11 cellular contexts compared by ENCODE assay signal in genomic region chrX:154047266-154047665, GRCh38. TPM values are rescaled to one million over a fixed set of nuclear protein-coding genes. Genes with fewer than 3 reads are reported as not detected.
A peak's percentile ranks its signal among the peaks of the same experiment; 100 is the strongest.
DNase-seq lines count a peak whose midpoint lies in the region; ATAC-seq and TF ChIP-seq lines count a peak whose summit lies in the region.
"Had no signal": no experiment of that assay in that cellular context is flagged by ENCODE, and none has a peak within 500 bp of the region (broad histone marks: within the 10 kb centered on the region; RNA-seq: fewer than 3 reads in every experiment).

No MANE protein-coding gene starts in this region.

- H3K27ac ChIP-seq in breast epithelium (peak overlapping the region; percentile 4 to 36), mammary epithelial cell (ENCODE audit: insufficient read depth, low read depth, low read length) (no peak overlapping the region), muscle layer of colon (ENCODE audit: low read depth, low read length) (peak overlapping the region; percentile 27), transverse colon (peak overlapping the region; percentile 50 to 79 (median 64)), right lobe of liver (no peak overlapping the region)

- 42% methylated on average over 3 of the region's 3 CpGs for WGBS in mammary epithelial cell (ENCODE audit: low coverage, missing lambda C conversion rate)
- 43 to 48% methylated on average over 1 to 3 of the region's 3 CpGs for WGBS in transverse colon (ENCODE audit: low coverage in 1 of 2), 2 donors
- WGBS in right lobe of liver (ENCODE audit: insufficient coverage, low coverage, low lambda C conversion rate, missing lambda C conversion rate), result 52% methylated on average over 3 of the region's 3 CpGs

- H3K27ac Mint-ChIP-seq in brain, result peak overlapping the region; percentile 34 to 96 (median 94)

- peak overlapping the region in 4 of 5 experiments; percentile 2 to 71 (median 12) for H3K4me3 Mint-ChIP-seq in brain

- H3K36me3 Mint-ChIP-seq in brain, result peaks cover 24% of the 10 kb centered on the region

- H3K4me1 ChIP-seq in breast epithelium, result peaks cover 3 to 14% of the 10 kb centered on the region in 2 donors
- H3K4me1 ChIP-seq in mammary epithelial cell (ENCODE audit: insufficient read depth, low read length), result peaks cover 2% of the 10 kb centered on the region
- H3K4me1 ChIP-seq in muscle layer of colon (ENCODE audit: insufficient read depth, low read length), result peaks cover 87% of the 10 kb centered on the region
- peaks cover 3 to 51% (median 9%) of the 10 kb centered on the region in 4 donors for H3K4me1 ChIP-seq in transverse colon
- peaks cover 0 to 21% (median 6%) of the 10 kb centered on the region in 4 donors for H3K4me1 ChIP-seq in right lobe of liver

- H4K20me1 ChIP-seq in mammary epithelial cell (ENCODE audit: insufficient read depth, low read length), result no peaks in the 10 kb centered on the region

- CTCF ChIA-PET in mammary epithelial cell (lab: Charles Lee; ENCODE audit: low non-redundant PET), result no interaction called here

- dilution Hi-C loops in mammary epithelial cell (cut with HindIII; ENCODE audit: low sequenced_read_pairs), result no loop called here

- TF ChIP-seq CTCF in breast epithelium (IDR thresholded peaks at IDR 0.05), result no peak
- TF ChIP-seq CTCF in mammary epithelial cell (conservative IDR thresholded peaks at IDR 0.05 in 1 of 2, IDR thresholded peaks at IDR 0.05 in 1 of 2; ENCODE audit: extremely low read depth in 1 of 2, insufficient read depth in 1 of 2, low read depth in 1 of 2, low read length in 2 of 2), result no peak
- TF ChIP-seq CTCF in brain (conservative IDR thresholded peaks at IDR 0.05), result no peak
- TF ChIP-seq CTCF in transverse colon (IDR thresholded peaks at IDR 0.05), result no peak
- TF ChIP-seq CTCF in right lobe of liver (IDR thresholded peaks at IDR 0.05), result no peak

- H3K4me3 ChIP-seq in breast epithelium, result no peak overlapping the region
- no peak overlapping the region for H3K4me3 ChIP-seq in mammary epithelial cell (replicated peaks in 1 of 3; ENCODE audit: insufficient read depth in 1 of 3, low read depth in 2 of 3, low read length in 3 of 3)
- no peak overlapping the region for H3K4me3 ChIP-seq in muscle layer of colon (ENCODE audit: low read depth in 1 of 2, low read length in 2 of 2)
- H3K4me3 ChIP-seq in transverse colon, result no peak overlapping the region
- H3K4me3 ChIP-seq in right lobe of liver, result no peak overlapping the region
- H3K4me3 ChIP-seq: upper lobe of left lung had no signal

- H3K36me3 ChIP-seq in breast epithelium, result no peaks in the 10 kb centered on the region
- H3K36me3 ChIP-seq in mammary epithelial cell (ENCODE audit: insufficient read depth, low read length), result no peaks in the 10 kb centered on the region
- H3K36me3 ChIP-seq in muscle layer of colon (ENCODE audit: insufficient read depth, low read length), result peaks cover 5% of the 10 kb centered on the region
- no peaks in the 10 kb centered on the region for H3K36me3 ChIP-seq in transverse colon
- no peaks in the 10 kb centered on the region for H3K36me3 ChIP-seq in right lobe of liver
- H3K36me3 ChIP-seq: upper lobe of left lung had no signal

- TF ChIP-seq EP300 in transverse colon (IDR thresholded peaks at IDR 0.05; ENCODE audit: low read depth), result no peak

- no peak overlapping the region for H3K4me2 ChIP-seq in mammary epithelial cell (ENCODE audit: insufficient read depth, low read depth, low read length)

- BruUV-seq in mammary epithelial cell (replicated peaks; lab: Mats Ljungman, UMichigan), result no TSS peak

- ATAC-seq in right lobe of liver, result no peak

- intact Hi-C loops in breast epithelium (cut with DNase I; ENCODE audit: low total_unique reads) (no loop called here), mammary epithelial cell (cut with micrococcal nuclease) (no loop called here), transverse colon (cut with DNase I; ENCODE audit: low total_unique reads) (no loop called here), right lobe of liver (cut with DNase I) (no loop called here)

- H3K27me3 Mint-ChIP-seq in brain, result peaks cover 2% of the 10 kb centered on the region

- peaks cover 63% of the 10 kb centered on the region for H3K4me1 Mint-ChIP-seq in brain

- in situ Hi-C loops in mammary epithelial cell (cut with MboI; ENCODE audit: low sequenced_read_pairs in 2 of 2), result no loop called here
- in situ Hi-C loops in transverse colon (cut with MboI; ENCODE audit: low pct_ligation_motif_present in 1 of 4, low pct_unique_long_range_greater_than_20kb in 1 of 4, low sequenced_read_pairs in 3 of 4), result no loop called here

- DNase-seq in breast epithelium (ENCODE audit: low spot score in 2 of 2) (no peak), mammary epithelial cell (no peak), transverse colon (no peak), retina (no peak), DMS53 treated with DMSO at 0.1 percent for 48 hours (lab: John Stamatoyannopoulos, UW; ENCODE audit: unreplicated experiment) (no peak), right lobe of liver (no peak)
- DNase-seq: left cardiac atrium, OCI-M1, upper lobe of left lung had no signal

- peaks cover 0 to 41% of the 10 kb centered on the region in 2 donors for H3K27me3 ChIP-seq in breast epithelium
- H3K27me3 ChIP-seq in mammary epithelial cell (ENCODE audit: insufficient read depth, low read length), result no peaks in the 10 kb centered on the region
- no peaks in the 10 kb centered on the region for H3K27me3 ChIP-seq in muscle layer of colon (ENCODE audit: control insufficient read depth in 1 of 2, insufficient read depth in 2 of 2, low read length in 2 of 2)
- H3K27me3 ChIP-seq in transverse colon, result no peaks in the 10 kb centered on the region
- H3K27me3 ChIP-seq in right lobe of liver, result no peaks in the 10 kb centered on the region
- H3K27me3 ChIP-seq: upper lobe of left lung had no signal

- H3K9me3 ChIP-seq in breast epithelium (no peaks in the 10 kb centered on the region), mammary epithelial cell (replicated peaks; ENCODE audit: insufficient read depth, low read length) (no peaks in the 10 kb centered on the region), muscle layer of colon (ENCODE audit: low read length) (no peaks in the 10 kb centered on the region), transverse colon (no peaks in the 10 kb centered on the region), right lobe of liver (no peaks in the 10 kb centered on the region)
- H3K9me3 ChIP-seq: upper lobe of left lung had no signal

- H3K79me2 ChIP-seq in mammary epithelial cell (ENCODE audit: insufficient read depth, low read length), result peaks cover 59% of the 10 kb centered on the region

- H3K9ac ChIP-seq in mammary epithelial cell (ENCODE audit: insufficient read depth, low read length) (no peak overlapping the region), muscle layer of colon (ENCODE audit: low read length) (no peak overlapping the region)

- H3K9me3 Mint-ChIP-seq in brain, result peaks cover 0 to 15% (median 0%) of the 10 kb centered on the region in 5 experiments

- no peak overlapping the region for H2AFZ ChIP-seq in mammary epithelial cell (ENCODE audit: low read depth, low read length)

- TF ChIP-seq POLR2A in breast epithelium (IDR thresholded peaks at IDR 0.05) (no peak), transverse colon (IDR thresholded peaks at IDR 0.05) (no peak), right lobe of liver (IDR thresholded peaks at IDR 0.05) (no peak)

RNA-seq across cellular contexts. Expression of gene IRAK1, which starts 27.6 kb away (rescaled TPM):
- 10 to 100 TPM; 43.7 to 66.2 (median 50.8) TPM for total RNA-seq in breast epithelium
- 100 to 1,000 TPM in 1 of 2 donors, 10 to 100 TPM in 1; 69.0 to 129 TPM for total RNA-seq in mammary epithelial cell
- 68.1 TPM for polyA plus RNA-seq in mammary epithelial cell
- 63.3 TPM for polyA minus RNA-seq in mammary epithelial cell
- polyA plus RNA-seq in brain (ENCODE audit: insufficient read depth, low read depth, low replicate concordance), result 76.3 TPM
- 100 to 1,000 TPM in 2 of 4 donors, 10 to 100 TPM in 2; 64.1 to 155 (median 107) TPM for total RNA-seq in transverse colon
- total RNA-seq in right lobe of liver, result 10 to 100 TPM; 27.4 to 77.7 (median 41.4) TPM

RNA-seq across cellular contexts. Expression of gene MECP2, which starts 50.3 kb away (rescaled TPM):
- 10 to 100 TPM; 56.3 to 58.3 (median 57.8) TPM for total RNA-seq in breast epithelium
- total RNA-seq in mammary epithelial cell, result 10 to 100 TPM; 17.5 to 35.6 TPM
- polyA plus RNA-seq in mammary epithelial cell, result 12.1 TPM
- polyA minus RNA-seq in mammary epithelial cell, result 50.5 TPM
- polyA plus RNA-seq in brain (ENCODE audit: insufficient read depth, low read depth, low replicate concordance), result 40.8 TPM
- total RNA-seq in transverse colon, result 10 to 100 TPM; 22.1 to 53.1 (median 37.8) TPM
- total RNA-seq in right lobe of liver, result 10 to 100 TPM; 14.1 to 18.4 (median 16.0) TPM

Comparison
In these comparisons a context has a peak if more than half of its experiments do, and no peak if none do; other contexts are left out.
1. H3K27ac ChIP-seq: peak in breast epithelium (2 of 2), muscle layer of colon (single experiment) and transverse colon (4 of 4); none in mammary epithelial cell (single experiment) and right lobe of liver (0 of 3).